23 cellular contexts compared by ENCODE assay signal in genomic region chr3:159209459-159209858, GRCh38.
DNase-seq lines count a peak whose midpoint lies in the region; ATAC-seq and TF ChIP-seq lines count a peak whose summit lies in the region.
"Had no signal": no experiment of that assay in that cellular context is flagged by ENCODE, and none has a peak within 500 bp of the region (broad histone marks: within the 10 kb centered on the region; RNA-seq: fewer than 3 reads in every experiment).

No MANE protein-coding gene starts in this region.

- H3K79me1 ChIP-seq in neuronal stem cell (ENCODE audit: low read depth, low read length), result no peaks in the 10 kb centered on the region

- H3K27ac Mint-ChIP-seq in stimulated activated memory B cell treated with anti-CD40 and anti-IgM and Interleukin-4, amounts not matched to agents 10 μg/mL and 1 μg/mL and 100 μg/mL, for 72 hours, result no peak overlapping the region
- H3K27ac Mint-ChIP-seq: CD14-positive monocyte; CD4-positive, alpha-beta memory T cell; CD4-positive, CD25-positive, alpha-beta regulatory T cell; CD8-positive, alpha-beta memory T cell had no signal

- no peak overlapping the region for H3K14ac ChIP-seq in neuronal stem cell (ENCODE audit: low read length)

- H2AK5ac ChIP-seq in neuronal stem cell (ENCODE audit: low read depth, low read length), result no peak overlapping the region

- H3K18ac ChIP-seq in neuronal stem cell (ENCODE audit: low read length), result peak overlapping the region; percentile 18

- H3K9me3 Mint-ChIP-seq in stimulated activated memory B cell treated with anti-CD40 and anti-IgM and Interleukin-4, amounts not matched to agents 10 μg/mL and 1 μg/mL and 100 μg/mL, for 72 hours, result peaks cover 8% of the 10 kb centered on the region
- peaks cover 15% of the 10 kb centered on the region for H3K9me3 Mint-ChIP-seq in activated T-cell treated with anti-CD3 and anti-CD28 coated beads, Interleukin-2, amount 50 U/mL, for 4 hours
- H3K9me3 Mint-ChIP-seq: CD8-positive, alpha-beta memory T cell had no signal

- H4K20me1 ChIP-seq in DND-41 (ENCODE audit: insufficient read depth, low read length), result no peaks in the 10 kb centered on the region
- H4K20me1 ChIP-seq: BLaER1 had no signal

- TF ChIP-seq CTCF in DND-41 (IDR thresholded peaks at IDR 0.05; ENCODE audit: borderline replicate concordance, extremely low read depth, low read length, poor library complexity, severe bottlenecking) (no peak), tibial nerve (IDR thresholded peaks at IDR 0.05) (no peak)

- H3K27me3 ChIP-seq in DND-41 (ENCODE audit: insufficient read depth, low read length, poor library complexity), result no peaks in the 10 kb centered on the region
- H3K27me3 ChIP-seq in neuronal stem cell (ENCODE audit: control insufficient read depth in 3 of 3, insufficient read depth in 3 of 3, low read depth in 1 of 3, low read length in 3 of 3), result no peaks in the 10 kb centered on the region
- no peaks in the 10 kb centered on the region for H3K27me3 ChIP-seq in tibial nerve
- H3K27me3 ChIP-seq: BE2C, BLaER1 had no signal

- H4K91ac ChIP-seq in neuronal stem cell (ENCODE audit: low read depth, low read length, poor library complexity), result no peak overlapping the region

- H3K4ac ChIP-seq in neuronal stem cell (ENCODE audit: low read length), result no peak overlapping the region

- H3K23ac ChIP-seq in neuronal stem cell (ENCODE audit: low read depth, low read length, poor library complexity), result no peak overlapping the region

- H3K27ac ChIP-seq in DND-41 (ENCODE audit: low read length), result peak overlapping the region; percentile 88
- H3K27ac ChIP-seq in neuronal stem cell (replicated peaks; ENCODE audit: low read length), result no peak overlapping the region
- no peak overlapping the region for H3K27ac ChIP-seq in tibial nerve
- H3K27ac ChIP-seq: 22Rv1, BLaER1 had no signal

- H2BK15ac ChIP-seq in neuronal stem cell (ENCODE audit: low read length), result no peak overlapping the region

- H3K79me2 ChIP-seq in DND-41 (ENCODE audit: insufficient read depth, low read length), result no peaks in the 10 kb centered on the region

- H4K8ac ChIP-seq in neuronal stem cell (ENCODE audit: low read depth, low read length), result no peak overlapping the region

- H3K36me3 Mint-ChIP-seq in stimulated activated memory B cell treated with anti-CD40 and anti-IgM and Interleukin-4, amounts not matched to agents 10 μg/mL and 1 μg/mL and 100 μg/mL, for 72 hours, result no peaks in the 10 kb centered on the region
- H3K36me3 Mint-ChIP-seq in activated T-cell treated with anti-CD3 and anti-CD28 coated beads, Interleukin-2, amount 50 U/mL, for 4 hours (ENCODE audit: insufficient read depth), result no peaks in the 10 kb centered on the region
- H3K36me3 Mint-ChIP-seq: CD14-positive monocyte; CD4-positive, alpha-beta memory T cell; CD4-positive, CD25-positive, alpha-beta regulatory T cell; CD8-positive, alpha-beta memory T cell had no signal

- H3K9ac ChIP-seq in DND-41 (ENCODE audit: low read depth, low read length), result peak overlapping the region; percentile 43
- no peak overlapping the region for H3K9ac ChIP-seq in neuronal stem cell (ENCODE audit: low read depth, low read length, poor library complexity)
- H3K9ac ChIP-seq: BLaER1 had no signal

- no peak overlapping the region for H2BK120ac ChIP-seq in neuronal stem cell (ENCODE audit: low read depth, low read length)

- DNase-seq in DND-41 (peak; percentile 81), neuronal stem cell (ENCODE audit: low spot score) (no peak), tibial nerve (ENCODE audit: low spot score in 2 of 2) (no peak), HK-2 (ENCODE audit: unreplicated experiment) (no peak), HuH-7.5 (ENCODE audit: low spot score) (no peak)
- DNase-seq in activated T-cell treated with anti-CD3 and anti-CD28 coated beads, Interleukin-2, amount 50 U/mL, for 4 hours, result no peak
- DNase-seq: ACHN; BE2C; C1 segment of cervical spinal cord; Calu3; CD4-positive, alpha-beta memory T cell; CD4-positive, CD25-positive, alpha-beta regulatory T cell; CD8-positive, alpha-beta memory T cell; COR-L47; DMS79 treated with DMSO at 0.1 percent for 48 hours; EL; GDM1 had no signal

- no peaks in the 10 kb centered on the region for H3K4me1 Mint-ChIP-seq in stimulated activated memory B cell treated with anti-CD40 and anti-IgM and Interleukin-4, amounts not matched to agents 10 μg/mL and 1 μg/mL and 100 μg/mL, for 72 hours
- no peaks in the 10 kb centered on the region for H3K4me1 Mint-ChIP-seq in activated T-cell treated with anti-CD3 and anti-CD28 coated beads, Interleukin-2, amount 50 U/mL, for 4 hours (ENCODE audit: low read depth)
- H3K4me1 Mint-ChIP-seq: CD14-positive monocyte; CD4-positive, alpha-beta memory T cell; CD4-positive, CD25-positive, alpha-beta regulatory T cell; CD8-positive, alpha-beta memory T cell had no signal

- no peak overlapping the region for H2BK5ac ChIP-seq in neuronal stem cell (ENCODE audit: low read length)

- H3K4me1 ChIP-seq in DND-41 (ENCODE audit: insufficient read depth, low read length), result peaks cover 54% of the 10 kb centered on the region
- H3K4me1 ChIP-seq in neuronal stem cell (ENCODE audit: control insufficient read depth in 2 of 2, insufficient read depth in 1 of 2, low read depth in 1 of 2, low read length in 2 of 2), result no peaks in the 10 kb centered on the region
- no peaks in the 10 kb centered on the region for H3K4me1 ChIP-seq in tibial nerve
- H3K4me1 ChIP-seq: BE2C had no signal

- H3K4me3 ChIP-seq in DND-41 (ENCODE audit: low read depth in 1 of 2, low read length in 2 of 2) (peak overlapping the region in 1 of 2 experiments; percentile 38; a peak in 2 of 4 replicates), neuronal stem cell (ENCODE audit: low read length in 2 of 2) (no peak overlapping the region), tibial nerve (no peak overlapping the region)
- H3K4me3 ChIP-seq: BLaER1, GM12878 had no signal

- H3K36me3 ChIP-seq in DND-41 (ENCODE audit: insufficient read depth, low read length) (no peaks in the 10 kb centered on the region), neuronal stem cell (replicated peaks in 1 of 2; ENCODE audit: control insufficient read depth in 2 of 2, insufficient read depth in 2 of 2, low read length in 2 of 2) (no peaks in the 10 kb centered on the region), tibial nerve (no peaks in the 10 kb centered on the region)
- H3K36me3 ChIP-seq: BE2C, BLaER1 had no signal

- no CpG with 5 or more reads among the region's 4 CpGs for WGBS in neuronal stem cell (ENCODE audit: extremely low coverage in 2 of 2, insufficient read length in 2 of 2, insufficient replicate concordance in 1 of 2), 2 donors
- 59 to 62% methylated on average over 4 of the region's 4 CpGs for WGBS in tibial nerve, 2 donors

- H3K4me3 Mint-ChIP-seq in stimulated activated memory B cell treated with anti-CD40 and anti-IgM and Interleukin-4, amounts not matched to agents 10 μg/mL and 1 μg/mL and 100 μg/mL, for 72 hours, result no peak overlapping the region
- no peak overlapping the region for H3K4me3 Mint-ChIP-seq in activated T-cell treated with anti-CD3 and anti-CD28 coated beads, Interleukin-2, amount 50 U/mL, for 4 hours
- H3K4me3 Mint-ChIP-seq: CD14-positive monocyte; CD4-positive, alpha-beta memory T cell; CD4-positive, CD25-positive, alpha-beta regulatory T cell; CD8-positive, alpha-beta memory T cell had no signal

- TF ChIP-seq POLR2A in tibial nerve (IDR thresholded peaks at IDR 0.05), result no peak

- H2AFZ ChIP-seq in DND-41 (ENCODE audit: low read depth, low read length) (peak overlapping the region; percentile 45; the same call in 1 of the 2 replicates), neuronal stem cell (ENCODE audit: low read length) (no peak overlapping the region)

- peaks cover 7% of the 10 kb centered on the region for H3K9me3 ChIP-seq in DND-41 (ENCODE audit: insufficient read depth, low read length, severe bottlenecking)
- peaks cover 0 to 3% of the 10 kb centered on the region in 2 donors for H3K9me3 ChIP-seq in neuronal stem cell (replicated peaks in 1 of 2; ENCODE audit: control insufficient read depth in 2 of 2, insufficient read depth in 1 of 2, low read depth in 1 of 2, low read length in 2 of 2)
- H3K9me3 ChIP-seq in tibial nerve, result no peaks in the 10 kb centered on the region
- H3K9me3 ChIP-seq: BE2C had no signal

- no peak overlapping the region for H2BK12ac ChIP-seq in neuronal stem cell (ENCODE audit: low read length)

- peak overlapping the region; percentile 54 for H3K4me2 ChIP-seq in DND-41 (ENCODE audit: insufficient read depth, low read length)
- no peak overlapping the region for H3K4me2 ChIP-seq in neuronal stem cell (ENCODE audit: insufficient read depth, low read length, poor library complexity, severe bottlenecking)
- H3K4me2 ChIP-seq: BLaER1 had no signal

- TF ChIP-seq EP300 in tibial nerve (IDR thresholded peaks at IDR 0.05), result no peak

- H3K27me3 Mint-ChIP-seq in stimulated activated memory B cell treated with anti-CD40 and anti-IgM and Interleukin-4, amounts not matched to agents 10 μg/mL and 1 μg/mL and 100 μg/mL, for 72 hours, result no peaks in the 10 kb centered on the region
- H3K27me3 Mint-ChIP-seq in activated T-cell treated with anti-CD3 and anti-CD28 coated beads, Interleukin-2, amount 50 U/mL, for 4 hours (ENCODE audit: low read depth), result no peaks in the 10 kb centered on the region
- H3K27me3 Mint-ChIP-seq: CD4-positive, alpha-beta memory T cell; CD8-positive, alpha-beta memory T cell had no signal

- peak; percentile 89 for ATAC-seq in DND-41 (ENCODE audit: insufficient read depth, low read depth)
- ATAC-seq in HG02885 (IDR thresholded peaks at IDR 0.05; ENCODE audit: poor library complexity, unreplicated experiment), result peak; percentile 51
- ATAC-seq in stimulated activated memory B cell treated with anti-CD40 and anti-IgM and Interleukin-4, amounts not matched to agents 10 μg/mL and 1 μg/mL and 100 μg/mL, for 72 hours, result peak; percentile 36
- ATAC-seq in activated T-cell treated with anti-CD3 and anti-CD28 coated beads, Interleukin-2, amount 50 U/mL, for 4 hours, result no peak
- ATAC-seq: GM12878 had no signal

Comparison
In these comparisons a context has a peak if more than half of its experiments do, and no peak if none do; other contexts are left out.
1. ATAC-seq: peak in DND-41 (single experiment), HG02885 (single experiment) and stimulated activated memory B cell treated with anti-CD40 and anti-IgM and Interleukin-4, amounts not matched to agents 10 μg/mL and 1 μg/mL and 100 μg/mL, for 72 hours (single experiment); none in activated T-cell treated with anti-CD3 and anti-CD28 coated beads, Interleukin-2, amount 50 U/mL, for 4 hours (0 of 2).